1 cellular context compared by ENCODE assay signal in the genomic region with DNA sequence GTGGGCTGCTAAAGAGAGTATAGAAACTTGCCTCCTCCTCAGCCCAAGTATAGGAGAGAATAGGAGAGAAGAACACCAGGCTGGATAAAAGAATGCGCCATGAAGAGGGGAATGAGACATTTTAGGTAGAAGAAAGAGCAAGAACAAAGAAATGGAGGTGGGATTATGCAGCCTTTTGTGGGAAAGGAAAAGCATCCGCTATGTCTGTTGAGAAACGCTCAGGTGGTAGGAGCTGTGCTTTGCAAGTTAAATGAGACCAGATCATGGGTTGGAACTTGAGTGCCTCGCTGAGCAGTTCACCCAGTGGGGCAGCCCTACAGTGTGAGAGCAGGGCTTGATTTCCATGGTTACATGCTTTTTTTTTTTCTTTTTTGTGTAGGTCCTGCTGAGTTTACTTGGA.
A peak's percentile ranks its signal among the peaks of the same experiment; 100 is the strongest.
TF ChIP-seq lines count a peak whose summit lies in the region.

No MANE protein-coding gene starts in this region.

TF ChIP-seq in GM23338, 12 proteins besides CTCF, POLR2A, EP300 and RAD21:
- TF ChIP-seq, protein P1, sequence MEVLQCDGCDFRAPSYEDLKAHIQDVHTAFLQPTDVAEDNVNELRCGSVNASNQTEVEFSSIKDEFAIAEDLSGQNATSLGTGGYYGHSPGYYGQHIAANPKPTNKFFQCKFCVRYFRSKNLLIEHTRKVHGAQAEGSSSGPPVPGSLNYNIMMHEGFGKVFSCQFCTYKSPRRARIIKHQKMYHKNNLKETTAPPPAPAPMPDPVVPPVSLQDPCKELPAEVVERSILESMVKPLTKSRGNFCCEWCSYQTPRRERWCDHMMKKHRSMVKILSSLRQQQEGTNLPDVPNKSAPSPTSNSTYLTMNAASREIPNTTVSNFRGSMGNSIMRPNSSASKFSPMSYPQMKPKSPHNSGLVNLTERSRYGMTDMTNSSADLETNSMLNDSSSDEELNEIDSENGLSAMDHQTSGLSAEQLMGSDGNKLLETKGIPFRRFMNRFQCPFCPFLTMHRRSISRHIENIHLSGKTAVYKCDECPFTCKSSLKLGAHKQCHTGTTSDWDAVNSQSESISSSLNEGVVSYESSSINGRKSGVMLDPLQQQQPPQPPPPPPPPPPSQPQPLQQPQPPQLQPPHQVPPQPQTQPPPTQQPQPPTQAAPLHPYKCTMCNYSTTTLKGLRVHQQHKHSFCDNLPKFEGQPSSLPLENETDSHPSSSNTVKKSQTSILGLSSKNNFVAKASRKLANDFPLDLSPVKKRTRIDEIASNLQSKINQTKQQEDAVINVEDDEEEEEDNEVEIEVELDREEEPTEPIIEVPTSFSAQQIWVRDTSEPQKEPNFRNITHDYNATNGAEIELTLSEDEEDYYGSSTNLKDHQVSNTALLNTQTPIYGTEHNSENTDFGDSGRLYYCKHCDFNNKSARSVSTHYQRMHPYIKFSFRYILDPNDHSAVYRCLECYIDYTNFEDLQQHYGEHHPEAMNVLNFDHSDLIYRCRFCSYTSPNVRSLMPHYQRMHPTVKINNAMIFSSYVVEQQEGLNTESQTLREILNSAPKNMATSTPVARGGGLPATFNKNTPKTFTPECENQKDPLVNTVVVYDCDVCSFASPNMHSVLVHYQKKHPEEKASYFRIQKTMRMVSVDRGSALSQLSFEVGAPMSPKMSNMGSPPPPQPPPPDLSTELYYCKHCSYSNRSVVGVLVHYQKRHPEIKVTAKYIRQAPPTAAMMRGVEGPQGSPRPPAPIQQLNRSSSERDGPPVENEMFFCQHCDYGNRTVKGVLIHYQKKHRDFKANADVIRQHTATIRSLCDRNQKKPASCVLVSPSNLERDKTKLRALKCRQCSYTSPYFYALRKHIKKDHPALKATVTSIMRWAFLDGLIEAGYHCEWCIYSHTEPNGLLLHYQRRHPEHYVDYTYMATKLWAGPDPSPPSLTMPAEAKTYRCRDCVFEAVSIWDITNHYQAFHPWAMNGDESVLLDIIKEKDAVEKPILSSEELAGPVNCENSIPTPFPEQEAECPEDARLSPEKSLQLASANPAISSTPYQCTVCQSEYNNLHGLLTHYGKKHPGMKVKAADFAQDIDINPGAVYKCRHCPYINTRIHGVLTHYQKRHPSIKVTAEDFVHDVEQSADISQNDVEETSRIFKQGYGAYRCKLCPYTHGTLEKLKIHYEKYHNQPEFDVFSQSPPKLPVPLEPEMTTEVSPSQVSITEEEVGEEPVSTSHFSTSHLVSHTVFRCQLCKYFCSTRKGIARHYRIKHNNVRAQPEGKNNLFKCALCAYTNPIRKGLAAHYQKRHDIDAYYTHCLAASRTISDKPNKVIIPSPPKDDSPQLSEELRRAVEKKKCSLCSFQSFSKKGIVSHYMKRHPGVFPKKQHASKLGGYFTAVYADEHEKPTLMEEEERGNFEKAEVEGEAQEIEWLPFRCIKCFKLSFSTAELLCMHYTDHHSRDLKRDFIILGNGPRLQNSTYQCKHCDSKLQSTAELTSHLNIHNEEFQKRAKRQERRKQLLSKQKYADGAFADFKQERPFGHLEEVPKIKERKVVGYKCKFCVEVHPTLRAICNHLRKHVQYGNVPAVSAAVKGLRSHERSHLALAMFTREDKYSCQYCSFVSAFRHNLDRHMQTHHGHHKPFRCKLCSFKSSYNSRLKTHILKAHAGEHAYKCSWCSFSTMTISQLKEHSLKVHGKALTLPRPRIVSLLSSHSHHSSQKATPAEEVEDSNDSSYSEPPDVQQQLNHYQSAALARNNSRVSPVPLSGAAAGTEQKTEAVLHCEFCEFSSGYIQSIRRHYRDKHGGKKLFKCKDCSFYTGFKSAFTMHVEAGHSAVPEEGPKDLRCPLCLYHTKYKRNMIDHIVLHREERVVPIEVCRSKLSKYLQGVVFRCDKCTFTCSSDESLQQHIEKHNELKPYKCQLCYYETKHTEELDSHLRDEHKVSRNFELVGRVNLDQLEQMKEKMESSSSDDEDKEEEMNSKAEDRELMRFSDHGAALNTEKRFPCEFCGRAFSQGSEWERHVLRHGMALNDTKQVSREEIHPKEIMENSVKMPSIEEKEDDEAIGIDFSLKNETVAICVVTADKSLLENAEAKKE (CRISPR knock-in tag; IDR thresholded peaks at IDR 0.05), result peak; percentile 89
- TF ChIP-seq POLR2AphosphoS5 (IDR thresholded peaks at IDR 0.05; ENCODE audit: low read depth) (peak; percentile 75), NANOG (IDR thresholded peaks at IDR 0.05; ENCODE audit: borderline replicate concordance) (peak; percentile 64)
- TF ChIP-seq, protein P2, sequence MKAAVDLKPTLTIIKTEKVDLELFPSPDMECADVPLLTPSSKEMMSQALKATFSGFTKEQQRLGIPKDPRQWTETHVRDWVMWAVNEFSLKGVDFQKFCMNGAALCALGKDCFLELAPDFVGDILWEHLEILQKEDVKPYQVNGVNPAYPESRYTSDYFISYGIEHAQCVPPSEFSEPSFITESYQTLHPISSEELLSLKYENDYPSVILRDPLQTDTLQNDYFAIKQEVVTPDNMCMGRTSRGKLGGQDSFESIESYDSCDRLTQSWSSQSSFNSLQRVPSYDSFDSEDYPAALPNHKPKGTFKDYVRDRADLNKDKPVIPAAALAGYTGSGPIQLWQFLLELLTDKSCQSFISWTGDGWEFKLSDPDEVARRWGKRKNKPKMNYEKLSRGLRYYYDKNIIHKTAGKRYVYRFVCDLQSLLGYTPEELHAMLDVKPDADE (IDR thresholded peaks at IDR 0.05), result no peak; the same call in 1 of the 2 replicates
